ENCODE assay signal across 8 cellular contexts in the genomic region with DNA sequence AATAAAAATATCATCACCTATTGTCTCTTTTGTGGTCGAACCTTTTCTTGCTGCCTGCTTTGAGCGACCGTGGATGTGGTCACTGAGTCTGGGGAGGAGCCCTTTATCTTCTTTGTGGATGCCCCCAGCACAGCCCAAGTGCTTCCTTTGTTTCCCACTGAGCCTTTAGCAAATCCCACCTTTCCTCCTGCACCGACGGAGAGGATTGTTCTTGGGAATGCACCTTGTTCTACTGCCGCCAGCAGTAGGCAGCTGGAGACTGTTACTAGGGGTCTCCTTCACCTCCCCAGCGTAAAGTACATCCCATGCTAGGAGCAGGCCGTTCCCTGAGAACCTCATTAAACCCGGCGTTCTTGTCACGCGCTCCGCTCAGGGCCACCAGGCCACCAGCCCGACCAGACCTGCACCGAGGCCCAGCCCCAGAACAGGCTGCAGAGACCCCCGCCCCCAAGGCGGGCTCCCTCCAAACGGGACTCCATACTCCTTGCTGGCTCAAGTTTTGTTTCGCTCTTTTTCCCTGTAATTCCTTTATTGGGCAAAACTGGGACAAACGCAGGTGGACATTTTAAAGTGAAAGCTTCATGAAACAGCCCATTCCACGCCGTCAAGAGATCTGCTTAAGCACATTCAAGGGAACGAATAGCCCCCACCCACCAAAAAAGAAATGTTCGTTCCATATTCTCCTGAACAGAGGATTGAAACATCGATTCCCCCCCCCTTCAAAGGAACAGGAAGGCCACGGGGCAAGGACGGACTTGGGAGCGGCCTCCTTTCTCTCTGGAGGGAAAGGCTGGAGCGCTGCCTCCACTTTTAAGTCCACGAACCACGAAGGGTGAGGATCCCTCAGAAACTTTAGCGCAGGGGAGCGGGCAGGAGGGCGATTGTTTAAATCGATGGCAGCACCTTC. TPM values are rescaled to one million over a fixed set of nuclear protein-coding genes. Genes with fewer than 3 reads are reported as not detected.
DNase-seq lines count a peak whose midpoint lies in the region; ATAC-seq and TF ChIP-seq lines count a peak whose summit lies in the region.

No MANE protein-coding gene starts in this region.

- H3K27ac Mint-ChIP-seq in WTC11 = peak overlapping the region; percentile 99

- DNase-seq in NCI-H524 (lab: John Stamatoyannopoulos, UW) = peak; percentile 43 to 68
- DNase-seq in NCI-H524 treated with DMSO at 0.1 percent for 48 hours (lab: John Stamatoyannopoulos, UW) = no peak
- DNase-seq in NCI-H146 (lab: John Stamatoyannopoulos, UW) = peak; percentile 85
- DNase-seq in WTC11 (ENCODE audit: low spot score) = peak; percentile 66
- peak; percentile 75 for DNase-seq in ecto neural progenitor cell (ENCODE audit: low spot score)
- peak; percentile 63 to 93 for DNase-seq in lower leg skin (ENCODE audit: low spot score in 2 of 2)
- peak; percentile 65 for DNase-seq in stimulated activated CD8-positive, alpha-beta memory T cell treated with anti-CD3 and anti-CD28 coated beads, Interleukin-4, amount 100 ng/mL, for 48 hours

- CTCF ChIA-PET in WTC11 (lab: Charles Lee) = interaction anchor here (0.7 to 4.6 kb wide), 15 partner anchors 8 to 152 kb away, joined by 3 to 40 read pairs (median 4); a partner anchor contains a TSS

- peak overlapping the region; percentile 40 for H3K4me3 ChIP-seq in lower leg skin (ENCODE audit: low read depth, poor library complexity, severe bottlenecking)

- peak overlapping the region; percentile 97 for H3K4me3 Mint-ChIP-seq in WTC11

- no peak for TF ChIP-seq POLR2A in lower leg skin (IDR thresholded peaks at IDR 0.05)

- POLR2A ChIA-PET in WTC11 (lab: Charles Lee) = interaction anchor here (0.6 to 5.7 kb wide), 27 partner anchors 9 to 183 kb away, joined by 3 to 54 read pairs (median 8); a partner anchor contains a TSS

- peaks cover 42% of the 10 kb centered on the region for H3K4me1 Mint-ChIP-seq in WTC11

- no peak for TF ChIP-seq CTCF in WTC11 (IDR thresholded peaks at IDR 0.05)
- TF ChIP-seq CTCF in lower leg skin (IDR thresholded peaks at IDR 0.05) = no peak

- no peaks in the 10 kb centered on the region for H3K9me3 Mint-ChIP-seq in WTC11

- ATAC-seq in WTC11 (peak; percentile 67), HG02678 (IDR thresholded peaks at IDR 0.05; ENCODE audit: unreplicated experiment) (no peak)

- WGBS in lower leg skin, 2 donors = 1% methylated on average over 35 of the region's 35 CpGs

- H3K36me3 Mint-ChIP-seq in WTC11 = peaks cover 34% of the 10 kb centered on the region

- intact Hi-C loops in lower leg skin (cut with DNase I; ENCODE audit: low total_unique reads) = no loop called here

- no peaks in the 10 kb centered on the region for H3K27me3 Mint-ChIP-seq in WTC11 (ENCODE audit: low read depth)

TF ChIP-seq in WTC11, 78 proteins besides CTCF, POLR2A, EP300 and RAD21 (continues in another document):
- no peak for TF ChIP-seq NR3C1 (CRISPR knock-in tag; conservative IDR thresholded peaks at IDR 0.05; ENCODE audit: low read depth)
- TF ChIP-seq OVOL2 (CRISPR knock-in tag; IDR thresholded peaks at IDR 0.05; ENCODE audit: borderline replicate concordance) = no peak
- TF ChIP-seq SMAD4 (CRISPR knock-in tag; IDR thresholded peaks at IDR 0.05) = no peak
- TF ChIP-seq, protein P1, sequence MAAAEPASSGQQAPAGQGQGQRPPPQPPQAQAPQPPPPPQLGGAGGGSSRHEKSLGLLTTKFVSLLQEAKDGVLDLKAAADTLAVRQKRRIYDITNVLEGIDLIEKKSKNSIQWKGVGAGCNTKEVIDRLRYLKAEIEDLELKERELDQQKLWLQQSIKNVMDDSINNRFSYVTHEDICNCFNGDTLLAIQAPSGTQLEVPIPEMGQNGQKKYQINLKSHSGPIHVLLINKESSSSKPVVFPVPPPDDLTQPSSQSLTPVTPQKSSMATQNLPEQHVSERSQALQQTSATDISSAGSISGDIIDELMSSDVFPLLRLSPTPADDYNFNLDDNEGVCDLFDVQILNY (CRISPR knock-in tag; IDR thresholded peaks at IDR 0.05) = no peak
- TF ChIP-seq CREM (CRISPR knock-in tag; IDR thresholded peaks at IDR 0.05) = no peak
- TF ChIP-seq, protein P2, sequence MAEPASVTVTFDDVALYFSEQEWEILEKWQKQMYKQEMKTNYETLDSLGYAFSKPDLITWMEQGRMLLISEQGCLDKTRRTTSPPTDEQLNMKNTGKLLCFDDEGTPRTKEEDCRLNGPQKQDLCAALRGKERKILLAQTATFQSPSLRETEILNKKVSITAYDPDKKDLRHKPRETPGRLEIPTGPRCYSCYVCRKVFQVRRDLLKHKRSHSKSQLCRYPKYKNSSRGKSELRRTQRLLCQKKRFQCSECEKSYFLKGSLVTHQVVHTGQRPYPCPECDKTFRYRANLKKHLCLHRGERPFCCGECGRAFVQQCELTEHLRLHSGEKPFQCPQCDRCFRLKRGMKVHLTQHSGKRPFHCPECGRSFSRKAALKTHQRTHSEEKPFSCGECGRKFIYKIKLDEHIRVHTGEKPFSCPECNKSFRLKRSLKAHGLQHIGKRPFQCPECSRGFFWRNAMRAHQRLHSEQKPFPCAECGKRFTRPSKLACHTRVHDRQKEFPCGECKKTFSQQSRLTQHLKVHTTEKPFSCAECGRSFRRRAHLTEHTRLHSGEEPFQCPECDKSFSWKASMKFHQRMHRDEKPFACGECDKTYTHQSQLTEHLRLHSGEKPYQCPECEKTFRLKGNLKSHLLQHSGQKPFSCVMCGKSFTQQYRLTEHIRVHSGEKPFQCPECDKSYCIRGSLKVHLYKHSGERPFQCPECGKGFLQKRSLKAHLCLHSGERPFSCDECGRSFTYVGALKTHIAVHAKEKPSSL (CRISPR knock-in tag; conservative IDR thresholded peaks at IDR 0.05) = no peak
- no peak for TF ChIP-seq CREB1 (CRISPR knock-in tag; IDR thresholded peaks at IDR 0.05)
- TF ChIP-seq FOXJ3 (CRISPR knock-in tag; IDR thresholded peaks at IDR 0.05; ENCODE audit: borderline replicate concordance) = no peak
- TF ChIP-seq, protein P3, sequence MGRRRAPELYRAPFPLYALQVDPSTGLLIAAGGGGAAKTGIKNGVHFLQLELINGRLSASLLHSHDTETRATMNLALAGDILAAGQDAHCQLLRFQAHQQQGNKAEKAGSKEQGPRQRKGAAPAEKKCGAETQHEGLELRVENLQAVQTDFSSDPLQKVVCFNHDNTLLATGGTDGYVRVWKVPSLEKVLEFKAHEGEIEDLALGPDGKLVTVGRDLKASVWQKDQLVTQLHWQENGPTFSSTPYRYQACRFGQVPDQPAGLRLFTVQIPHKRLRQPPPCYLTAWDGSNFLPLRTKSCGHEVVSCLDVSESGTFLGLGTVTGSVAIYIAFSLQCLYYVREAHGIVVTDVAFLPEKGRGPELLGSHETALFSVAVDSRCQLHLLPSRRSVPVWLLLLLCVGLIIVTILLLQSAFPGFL (CRISPR knock-in tag; IDR thresholded peaks at IDR 0.05; ENCODE audit: borderline replicate concordance) = 0 out of 2 replicates have a peak, but pooled peaks have one; percentile 17
- no peak for TF ChIP-seq ESRRA (CRISPR knock-in tag; IDR thresholded peaks at IDR 0.05; ENCODE audit: borderline replicate concordance)
- TF ChIP-seq, protein P4, sequence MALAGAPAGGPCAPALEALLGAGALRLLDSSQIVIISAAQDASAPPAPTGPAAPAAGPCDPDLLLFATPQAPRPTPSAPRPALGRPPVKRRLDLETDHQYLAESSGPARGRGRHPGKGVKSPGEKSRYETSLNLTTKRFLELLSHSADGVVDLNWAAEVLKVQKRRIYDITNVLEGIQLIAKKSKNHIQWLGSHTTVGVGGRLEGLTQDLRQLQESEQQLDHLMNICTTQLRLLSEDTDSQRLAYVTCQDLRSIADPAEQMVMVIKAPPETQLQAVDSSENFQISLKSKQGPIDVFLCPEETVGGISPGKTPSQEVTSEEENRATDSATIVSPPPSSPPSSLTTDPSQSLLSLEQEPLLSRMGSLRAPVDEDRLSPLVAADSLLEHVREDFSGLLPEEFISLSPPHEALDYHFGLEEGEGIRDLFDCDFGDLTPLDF (CRISPR knock-in tag; IDR thresholded peaks at IDR 0.05) = no peak
- TF ChIP-seq, protein P5, sequence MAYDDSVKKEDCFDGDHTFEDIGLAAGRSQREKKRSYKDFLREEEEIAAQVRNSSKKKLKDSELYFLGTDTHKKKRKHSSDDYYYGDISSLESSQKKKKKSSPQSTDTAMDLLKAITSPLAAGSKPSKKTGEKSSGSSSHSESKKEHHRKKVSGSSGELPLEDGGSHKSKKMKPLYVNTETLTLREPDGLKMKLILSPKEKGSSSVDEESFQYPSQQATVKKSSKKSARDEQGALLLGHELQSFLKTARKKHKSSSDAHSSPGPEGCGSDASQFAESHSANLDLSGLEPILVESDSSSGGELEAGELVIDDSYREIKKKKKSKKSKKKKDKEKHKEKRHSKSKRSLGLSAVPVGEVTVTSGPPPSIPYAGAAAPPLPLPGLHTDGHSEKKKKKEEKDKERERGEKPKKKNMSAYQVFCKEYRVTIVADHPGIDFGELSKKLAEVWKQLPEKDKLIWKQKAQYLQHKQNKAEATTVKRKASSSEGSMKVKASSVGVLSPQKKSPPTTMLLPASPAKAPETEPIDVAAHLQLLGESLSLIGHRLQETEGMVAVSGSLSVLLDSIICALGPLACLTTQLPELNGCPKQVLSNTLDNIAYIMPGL (CRISPR knock-in tag; IDR thresholded peaks at IDR 0.05) = peak; percentile 38; the same call in 1 of the 2 replicates
- 0 out of 2 replicates have a peak, but pooled peaks have one; percentile 3 for TF ChIP-seq NFATC4 (CRISPR knock-in tag; IDR thresholded peaks at IDR 0.05)
- TF ChIP-seq CBFB (CRISPR knock-in tag; IDR thresholded peaks at IDR 0.05; ENCODE audit: low read depth) = no peak
- TF ChIP-seq ZNF121 (CRISPR knock-in tag; IDR thresholded peaks at IDR 0.05) = no peak
- TF ChIP-seq FOXK1 (CRISPR knock-in tag; IDR thresholded peaks at IDR 0.05) = no peak
- TF ChIP-seq, protein P6, sequence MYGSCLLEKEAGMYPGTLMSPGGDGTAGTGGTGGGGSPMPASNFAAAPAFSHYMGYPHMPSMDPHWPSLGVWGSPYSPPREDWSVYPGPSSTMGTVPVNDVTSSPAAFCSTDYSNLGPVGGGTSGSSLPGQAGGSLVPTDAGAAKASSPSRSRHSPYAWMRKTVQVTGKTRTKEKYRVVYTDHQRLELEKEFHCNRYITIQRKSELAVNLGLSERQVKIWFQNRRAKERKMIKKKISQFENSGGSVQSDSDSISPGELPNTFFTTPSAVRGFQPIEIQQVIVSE (CRISPR knock-in tag; IDR thresholded peaks at IDR 0.05; ENCODE audit: borderline replicate concordance) = no peak

RNA-seq across cellular contexts. Expression of a gene that starts 1.1 kb away (rescaled TPM):
- 208 to 222 TPM (median 208 TPM) in 3 replicates for total RNA-seq in WTC11 (2021)
- 10 to 100 TPM; 71.2 to 96.4 (median 83.0) TPM for total RNA-seq in lower leg skin

RNA-seq across cellular contexts. Expression of a gene that starts 23.4 kb away (rescaled TPM):
- total RNA-seq in WTC11 (2021) (40.9 to 42.9 TPM (median 41.4 TPM) in 3 replicates), lower leg skin (10 to 100 TPM; 15.8 to 37.1 (median 25.8) TPM)

RNA-seq across cellular contexts. Expression of a gene that starts 39.5 kb away (rescaled TPM):
- total RNA-seq in WTC11 (2021) (48.8 to 55.4 TPM (median 52.0 TPM) in 3 replicates), lower leg skin (100 to 1,000 TPM in 2 of 4 donors, 10 to 100 TPM in 2; 88.3 to 207 (median 113) TPM)

RNA-seq across cellular contexts. Expression of a gene that starts 46.4 kb away (rescaled TPM):
- total RNA-seq in WTC11 (2021) (6.3 to 7.4 TPM (median 7.0 TPM) in 3 replicates), lower leg skin (10 to 100 TPM; 10.1 to 35.6 (median 14.0) TPM)

RNA-seq across cellular contexts. Expression of a gene that starts 57.7 kb away (rescaled TPM):
- total RNA-seq in WTC11 (2021) = 95.4 to 108 TPM (median 102 TPM) in 3 replicates
- 100 to 1,000 TPM in 3 of 4 donors, 10 to 100 TPM in 1; 63.1 to 114 (median 107) TPM for total RNA-seq in lower leg skin
